Comparison of ENCODE assay signal across 25 cellular contexts in the genomic region with DNA sequence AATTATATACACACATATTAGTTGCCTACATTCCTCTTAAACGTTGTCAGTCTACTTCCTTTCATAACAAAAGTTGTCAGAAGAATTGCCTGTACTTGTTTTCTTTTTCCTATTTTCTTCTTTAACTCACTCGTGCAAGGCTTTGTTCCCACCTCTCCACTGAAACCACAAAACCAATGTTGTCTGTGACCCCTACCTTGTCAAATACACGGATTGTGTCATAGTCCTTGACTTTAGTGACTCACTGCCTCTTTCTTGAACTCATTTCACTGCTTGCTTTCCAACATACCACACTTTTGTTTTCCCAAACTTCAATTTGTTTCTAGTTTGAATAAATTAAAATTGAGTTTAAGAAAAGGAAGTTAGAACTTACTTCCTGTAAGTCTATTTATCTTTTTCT.
DNase-seq lines count a peak whose midpoint lies in the region; ATAC-seq and TF ChIP-seq lines count a peak whose summit lies in the region.
"Had no signal": no experiment of that assay in that cellular context is flagged by ENCODE, and none has a peak within 500 bp of the region (broad histone marks: within the 10 kb centered on the region; RNA-seq: fewer than 3 reads in every experiment).

No MANE protein-coding gene starts in this region.

- no peak for ATAC-seq in HCT116
- peak; percentile 29; the same call in 1 of the 2 replicates for ATAC-seq in PC-3
- ATAC-seq in T-helper 17 cell, result no peak
- ATAC-seq: effector memory CD8-positive, alpha-beta T cell; lower lobe of right lung had no signal

- H3K27ac Mint-ChIP-seq in T-helper 17 cell, result no peak overlapping the region
- H3K27ac Mint-ChIP-seq: CD4-positive, alpha-beta memory T cell; effector memory CD8-positive, alpha-beta T cell had no signal

- H3K9me3 ChIP-seq in HCT116 (ENCODE audit: control insufficient read depth in 1 of 2, insufficient read depth in 1 of 2, low read depth in 1 of 2, low read length in 2 of 2), result no peaks in the 10 kb centered on the region
- no peaks in the 10 kb centered on the region for H3K9me3 ChIP-seq in PC-3 (ENCODE audit: low read length)
- H3K9me3 ChIP-seq in SJCRH30 (replicated peaks), result no peaks in the 10 kb centered on the region
- H3K9me3 ChIP-seq in T-helper 17 cell (ENCODE audit: control insufficient read depth, low read length, poor library complexity, severe bottlenecking), result no peaks in the 10 kb centered on the region
- H3K9me3 ChIP-seq: colonic mucosa, esophagus squamous epithelium, lower lobe of right lung, upper lobe of left lung had no signal

- DNase-seq in HCT116 (ENCODE audit: low read depth, low spot score) (no peak), PC-3 (peak; percentile 75), epithelial cell of esophagus (ENCODE audit: low read depth) (peak; percentile 64), renal cortical epithelial cell (ENCODE audit: low read depth) (peak; percentile 87), SJCRH30 (no peak), T-helper 17 cell (no peak), anterior cingulate cortex (lab: John Stamatoyannopoulos, UW) (no peak), NK-92 (lab: John Stamatoyannopoulos, UW; ENCODE audit: unreplicated experiment) (no peak)
- DNase-seq: activated gamma-delta T cell; AML-193; CD4-positive, alpha-beta memory T cell; colonic mucosa; DMS 273 treated with DMSO at 0.1 percent for 48 hours; effector memory CD8-positive, alpha-beta T cell; esophagus squamous epithelium; islet precursor cell; Karpas-422; lower lobe of right lung; NCI-H1092; NCI-H187 treated with DMSO at 0.1 percent for 48 hours; NCI-H2227 treated with DMSO at 0.1 percent for 48 hours; NCI-H82; SIG-M5; upper lobe of left lung had no signal

- H3K27ac ChIP-seq in HCT116 (ENCODE audit: low read depth, low read length) (no peak overlapping the region), PC-3 (ENCODE audit: low read length) (0 out of 2 replicates have a peak overlapping the region, but pooled peaks have one; percentile 14), SJCRH30 (no peak overlapping the region)
- H3K27ac ChIP-seq: colonic mucosa, esophagus squamous epithelium, lower lobe of right lung, upper lobe of left lung had no signal

- no peak overlapping the region for H3K4me3 Mint-ChIP-seq in T-helper 17 cell
- H3K4me3 Mint-ChIP-seq: CD4-positive, alpha-beta memory T cell; effector memory CD8-positive, alpha-beta T cell; neural crest cell had no signal

- H3F3A ChIP-seq in PC-3 (ENCODE audit: low read length, unreplicated experiment), result no peaks in the 10 kb centered on the region

- POLR2A ChIA-PET in HCT116 (lab: Charles Lee), result no interaction called here
- POLR2A ChIA-PET in PC-3 (lab: Charles Lee; ENCODE audit: unreplicated experiment), result no interaction called here

- H3K27me3 ChIP-seq in HCT116 (ENCODE audit: insufficient read depth, low read length), result no peaks in the 10 kb centered on the region
- H3K27me3 ChIP-seq in PC-3 (ENCODE audit: low read length), result no peaks in the 10 kb centered on the region
- no peaks in the 10 kb centered on the region for H3K27me3 ChIP-seq in SJCRH30
- H3K27me3 ChIP-seq: colonic mucosa, esophagus squamous epithelium, upper lobe of left lung had no signal

- no peak for TF ChIP-seq CTCF in HCT116 (IDR thresholded peaks at IDR 0.05 in 2 of 3, conservative IDR thresholded peaks at IDR 0.05 in 1 of 3; ENCODE audit: borderline replicate concordance in 1 of 3, insufficient read depth in 1 of 3, low read depth in 2 of 3, low read length in 2 of 3)
- no peak for TF ChIP-seq CTCF in PC-3 (conservative IDR thresholded peaks at IDR 0.05; ENCODE audit: low read depth, low read length)
- no peak for TF ChIP-seq CTCF in epithelial cell of esophagus (IDR thresholded peaks at IDR 0.05; ENCODE audit: insufficient read depth, low read depth, low read length, missing control alignments)

- intact Hi-C loops in HCT116 (cut with micrococcal nuclease), result no loop called here
- intact Hi-C loops in PC-3 (cut with micrococcal nuclease), result no loop called here

- H3K9ac ChIP-seq in HCT116 (ENCODE audit: low read length) (no peak overlapping the region), PC-3 (ENCODE audit: low read length) (no peak overlapping the region)

- RAD21 ChIA-PET in HCT116 (lab: Charles Lee; ENCODE audit: low non-redundant PET in 1 of 2, low total read pairs in 2 of 2, uncharacterized antibody in 2 of 2, unreplicated experiment in 2 of 2), result no interaction called here

- no peak for TF ChIP-seq RAD21 in HCT116 (IDR thresholded peaks at IDR 0.05; ENCODE audit: low read depth)

- H3K9me2 ChIP-seq in HCT116 (ENCODE audit: insufficient read depth), result no peaks in the 10 kb centered on the region
- H3K9me2 ChIP-seq in PC-3 (replicated peaks; ENCODE audit: low read length), result no peaks in the 10 kb centered on the region

- peaks cover 4 to 24% of the 10 kb centered on the region in 2 experiments; a peak in 2 of 4 replicates for H3K4me1 ChIP-seq in HCT116 (ENCODE audit: control insufficient read depth in 1 of 2, insufficient read depth in 2 of 2, low read length in 2 of 2)
- H3K4me1 ChIP-seq in PC-3 (ENCODE audit: insufficient read depth, low read length), result peaks cover 16% of the 10 kb centered on the region
- H3K4me1 ChIP-seq in SJCRH30, result no peaks in the 10 kb centered on the region
- H3K4me1 ChIP-seq: colonic mucosa, esophagus squamous epithelium, lower lobe of right lung, upper lobe of left lung had no signal

- no peak overlapping the region for H3K4me2 ChIP-seq in HCT116 (ENCODE audit: low read length)
- H3K4me2 ChIP-seq in PC-3 (ENCODE audit: low read length), result peak overlapping the region; percentile 43; the same call in 1 of the 2 replicates

- no peaks in the 10 kb centered on the region for H3K4me1 Mint-ChIP-seq in T-helper 17 cell
- H3K4me1 Mint-ChIP-seq: CD4-positive, alpha-beta memory T cell; neural crest cell had no signal

- no peaks in the 10 kb centered on the region for H3K36me3 ChIP-seq in HCT116 (ENCODE audit: control insufficient read depth in 1 of 2, insufficient read depth in 2 of 2, low read length in 2 of 2)
- no peaks in the 10 kb centered on the region for H3K36me3 ChIP-seq in PC-3 (ENCODE audit: low read depth, low read length)
- no peaks in the 10 kb centered on the region for H3K36me3 ChIP-seq in SJCRH30
- H3K36me3 ChIP-seq: colonic mucosa, esophagus squamous epithelium, lower lobe of right lung, upper lobe of left lung had no signal

- H2AFZ ChIP-seq in HCT116 (ENCODE audit: low read depth, low read length, poor library complexity, severe bottlenecking) (peak overlapping the region; percentile 62), PC-3 (ENCODE audit: low read length) (no peak overlapping the region)

- no peak for TF ChIP-seq POLR2A in HCT116 (IDR thresholded peaks at IDR 0.05; ENCODE audit: borderline replicate concordance, extremely low read depth, insufficient read depth, insufficient read length)

- H3K27me3 Mint-ChIP-seq in T-helper 17 cell, result peaks cover 13% of the 10 kb centered on the region
- H3K27me3 Mint-ChIP-seq: CD4-positive, alpha-beta memory T cell; effector memory CD8-positive, alpha-beta T cell had no signal

- CTCF ChIA-PET in HCT116 (lab: Charles Lee), result no interaction called here
- CTCF ChIA-PET in PC-3 (lab: Charles Lee), result interaction anchor here (0.6 kb wide), 1 partner anchor 873 kb away, joined by 4 read pairs; no protein-coding TSS in a partner anchor

- H3K79me2 ChIP-seq in HCT116 (ENCODE audit: insufficient read depth, low read length), result no peaks in the 10 kb centered on the region
- no peaks in the 10 kb centered on the region for H3K79me2 ChIP-seq in PC-3 (ENCODE audit: low read length)

- H3K4me3 ChIP-seq in HCT116 (replicated peaks in 1 of 2; ENCODE audit: low read depth in 1 of 2, low read length in 2 of 2) (no peak overlapping the region), PC-3 (ENCODE audit: low read length) (no peak overlapping the region), epithelial cell of esophagus (ENCODE audit: low read length) (no peak overlapping the region), SJCRH30 (no peak overlapping the region)
- H3K4me3 ChIP-seq: colonic mucosa, esophagus squamous epithelium, lower lobe of right lung, upper lobe of left lung had no signal

- H4K20me1 ChIP-seq in HCT116 (ENCODE audit: insufficient read depth), result no peaks in the 10 kb centered on the region
- H4K20me1 ChIP-seq in PC-3 (ENCODE audit: low read length), result no peaks in the 10 kb centered on the region

- H3K36me3 Mint-ChIP-seq in T-helper 17 cell (ENCODE audit: low read depth), result no peaks in the 10 kb centered on the region
- H3K36me3 Mint-ChIP-seq: CD4-positive, alpha-beta memory T cell had no signal

- BruUV-seq in HCT116 (replicated peaks; lab: Mats Ljungman, UMichigan) (no TSS peak), PC-3 (replicated peaks; lab: Mats Ljungman, UMichigan) (no TSS peak)

TF ChIP-seq in HCT116, 20 proteins besides CTCF, POLR2A, EP300 and RAD21:
- TF ChIP-seq SIN3A (IDR thresholded peaks at IDR 0.05; ENCODE audit: low read depth), result no peak
- TF ChIP-seq ZFX (IDR thresholded peaks at IDR 0.05), result no peak
- no peak for TF ChIP-seq FOSL1 (IDR thresholded peaks at IDR 0.05; ENCODE audit: low read depth)
- no peak for TF ChIP-seq ZNF274 (IDR thresholded peaks at IDR 0.05; ENCODE audit: low read depth, low read length)
- TF ChIP-seq, protein P1, sequence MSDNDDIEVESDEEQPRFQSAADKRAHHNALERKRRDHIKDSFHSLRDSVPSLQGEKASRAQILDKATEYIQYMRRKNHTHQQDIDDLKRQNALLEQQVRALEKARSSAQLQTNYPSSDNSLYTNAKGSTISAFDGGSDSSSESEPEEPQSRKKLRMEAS (IDR thresholded peaks at IDR 0.05), result no peak
TF ChIP-seq in HCT116: peak in this region for 0.

Comparison
In these comparisons a context has a peak if more than half of its experiments do, and no peak if none do; other contexts are left out.
1. DNase-seq: peak in PC-3 (single experiment), epithelial cell of esophagus (single experiment) and renal cortical epithelial cell (single experiment); none in HCT116 (single experiment), SJCRH30 (0 of 2), T-helper 17 cell (0 of 3), anterior cingulate cortex (0 of 58) and NK-92 (single experiment).